In genomic region chr18:7256959-7257742, GRCh38 we compare ENCODE assay signal across 22 cellular contexts. TPM values are rescaled to one million over a fixed set of nuclear protein-coding genes. Genes with fewer than 3 reads are reported as not detected.
DNase-seq lines count a peak whose midpoint lies in the region; ATAC-seq and TF ChIP-seq lines count a peak whose summit lies in the region.
"Had no signal": no experiment of that assay in that cellular context is flagged by ENCODE, and none has a peak within 500 bp of the region (broad histone marks: within the 10 kb centered on the region; RNA-seq: fewer than 3 reads in every experiment).

No MANE protein-coding gene starts in this region.

- H3F3A ChIP-seq in smooth muscle cell (ENCODE audit: low read depth), result no peaks in the 10 kb centered on the region

- H3K9me3 ChIP-seq in right atrium auricular region (no peaks in the 10 kb centered on the region), psoas muscle (no peaks in the 10 kb centered on the region), smooth muscle cell (replicated peaks; ENCODE audit: low read depth) (no peaks in the 10 kb centered on the region)
- H3K9me3 ChIP-seq: MG63, SJCRH30 had no signal

- ATAC-seq in psoas muscle, result peak; percentile 61 to 84 (median 73)
- no peak for ATAC-seq in HG02884 (IDR thresholded peaks at IDR 0.05; ENCODE audit: unreplicated experiment)
- ATAC-seq: Panc1 had no signal

- WGBS in psoas muscle, 3 donors, result 43 to 53% (median 47%) methylated on average over 11 of the region's 11 CpGs
- 88% methylated on average over 11 of the region's 11 CpGs for WGBS in smooth muscle cell (ENCODE audit: low lambda C conversion rate)

- H3K4me1 ChIP-seq in right atrium auricular region, result peaks cover 0 to 16% of the 10 kb centered on the region in 2 donors
- peaks cover 22% of the 10 kb centered on the region for H3K4me1 ChIP-seq in psoas muscle
- H3K4me1 ChIP-seq in smooth muscle cell (ENCODE audit: low read depth), result peaks cover 8% of the 10 kb centered on the region
- H3K4me1 ChIP-seq: SJCRH30 had no signal

- H3K4me3 ChIP-seq in H7 (ENCODE audit: insufficient read depth, low read depth, low read length) (no peak overlapping the region), right atrium auricular region (no peak overlapping the region), psoas muscle (peak overlapping the region; percentile 24), smooth muscle cell (no peak overlapping the region)
- H3K4me3 ChIP-seq: MG63, SJCRH30 had no signal

- no peaks in the 10 kb centered on the region for H3K79me2 ChIP-seq in smooth muscle cell (ENCODE audit: low read depth)

- TF ChIP-seq CTCF in brain (conservative IDR thresholded peaks at IDR 0.05) (no peak), right atrium auricular region (IDR thresholded peaks at IDR 0.05) (no peak), psoas muscle (IDR thresholded peaks at IDR 0.05) (no peak), smooth muscle cell (IDR thresholded peaks at IDR 0.05; ENCODE audit: borderline replicate concordance, insufficient read depth, poor library complexity, severe bottlenecking) (no peak)

- H3K36me3 ChIP-seq in H7 (replicated peaks; ENCODE audit: control insufficient read depth, insufficient read depth, low read length) (no peaks in the 10 kb centered on the region), right atrium auricular region (no peaks in the 10 kb centered on the region), psoas muscle (ENCODE audit: insufficient read depth in 1 of 2, low read depth in 1 of 2) (no peaks in the 10 kb centered on the region), smooth muscle cell (ENCODE audit: low read depth) (no peaks in the 10 kb centered on the region)
- H3K36me3 ChIP-seq: MG63, SJCRH30 had no signal

- no peaks in the 10 kb centered on the region for H3K9me3 Mint-ChIP-seq in brain
- H3K9me3 Mint-ChIP-seq: H9, HFFc6 had no signal

- no peak overlapping the region for H2AFZ ChIP-seq in smooth muscle cell (ENCODE audit: low read depth)

- intact Hi-C loops in psoas muscle (cut with DNase I), result loop anchor here in 1 of 2 donors (5.0 kb wide), 1 partner anchor 35 kb away; no protein-coding TSS in a partner anchor

- peak overlapping the region in 2 of 5 experiments; percentile 16 to 59 for H3K4me3 Mint-ChIP-seq in brain
- H3K4me3 Mint-ChIP-seq: CD4-positive, CD25-positive, alpha-beta regulatory T cell; H9; HFFc6 had no signal

- H3K27me3 Mint-ChIP-seq in brain, result peaks cover 7% of the 10 kb centered on the region
- H3K27me3 Mint-ChIP-seq: CD4-positive, CD25-positive, alpha-beta regulatory T cell had no signal

- no peak overlapping the region for H3K9ac ChIP-seq in smooth muscle cell (ENCODE audit: low read depth)

- no peaks in the 10 kb centered on the region for H4K20me1 ChIP-seq in smooth muscle cell (ENCODE audit: low read depth)

- no peaks in the 10 kb centered on the region for H3K36me3 Mint-ChIP-seq in brain
- H3K36me3 Mint-ChIP-seq: CD4-positive, CD25-positive, alpha-beta regulatory T cell had no signal

- peak; percentile 52 for DNase-seq in H7
- DNase-seq in right atrium auricular region (ENCODE audit: low spot score), result no peak
- no peak for DNase-seq in psoas muscle
- no peak for DNase-seq in smooth muscle cell (lab: John Stamatoyannopoulos, UW; ENCODE audit: unreplicated experiment)
- DNase-seq in DMS114 treated with DMSO at 0.1 percent for 48 hours (lab: John Stamatoyannopoulos, UW; ENCODE audit: unreplicated experiment), result no peak
- DNase-seq: CD4-positive, CD25-positive, alpha-beta regulatory T cell; DMS79; H9; HFFc6; Kasumi-1; MG63; NCI-H1417 treated with DMSO at 0.1 percent for 48 hours; NCI-H187 treated with DMSO at 0.1 percent for 48 hours; NCI-H2107; NCI-H2227 treated with DMSO at 0.1 percent for 48 hours; NCI-H510A; NCI-H82; SJCRH30 had no signal

- peak overlapping the region in 4 of 5 experiments; percentile 19 to 93 (median 46) for H3K27ac Mint-ChIP-seq in brain
- H3K27ac Mint-ChIP-seq: H9, HFFc6 had no signal

- H3K27ac ChIP-seq in right atrium auricular region, result peak overlapping the region; percentile 3 to 39
- peak overlapping the region; percentile 77 for H3K27ac ChIP-seq in psoas muscle
- no peak overlapping the region for H3K27ac ChIP-seq in smooth muscle cell (ENCODE audit: low read depth)
- H3K27ac ChIP-seq: SJCRH30 had no signal

- no peak overlapping the region for H3K4me2 ChIP-seq in smooth muscle cell

- no peaks in the 10 kb centered on the region for H3K27me3 ChIP-seq in H7 (ENCODE audit: control insufficient read depth, insufficient read depth, low read length)
- H3K27me3 ChIP-seq in right atrium auricular region, result no peaks in the 10 kb centered on the region
- no peaks in the 10 kb centered on the region for H3K27me3 ChIP-seq in psoas muscle (ENCODE audit: insufficient read depth in 3 of 3, low read length in 2 of 3)
- H3K27me3 ChIP-seq in smooth muscle cell (ENCODE audit: low read depth), result no peaks in the 10 kb centered on the region
- H3K27me3 ChIP-seq: MG63, SJCRH30 had no signal

- peaks cover 50% of the 10 kb centered on the region for H3K4me1 Mint-ChIP-seq in brain
- H3K4me1 Mint-ChIP-seq: CD4-positive, CD25-positive, alpha-beta regulatory T cell had no signal

RNA-seq across cellular contexts. Expression of gene LRRC30, which starts 26.3 kb away (rescaled TPM):
- not detected in 2 replicates for total RNA-seq in H7 (2014; rRNA removed; shearing (Covaris generic))
- polyA plus RNA-seq in brain (ENCODE audit: insufficient read depth, low read depth, low replicate concordance) (not detected), psoas muscle (10 to 100 TPM in 1 of 3 donors, 1 to 10 TPM in 1, not detected in 1; 5.6 to 21.7 TPM), smooth muscle cell (not detected in 2 replicates)
- total RNA-seq in right atrium auricular region (not detected), psoas muscle (10 to 100 TPM in 1 of 4 donors, 1 to 10 TPM in 3; 1.4 to 11.2 (median 4.9) TPM), smooth muscle cell (not detected in 2 replicates)
- total RNA-seq: CD4-positive, CD25-positive, alpha-beta regulatory T cell; H9; HFFc6; SJCRH30 had no signal
- polyA plus RNA-seq: BJ; CD4-positive, CD25-positive, alpha-beta regulatory T cell had no signal
